In the genomic region with DNA sequence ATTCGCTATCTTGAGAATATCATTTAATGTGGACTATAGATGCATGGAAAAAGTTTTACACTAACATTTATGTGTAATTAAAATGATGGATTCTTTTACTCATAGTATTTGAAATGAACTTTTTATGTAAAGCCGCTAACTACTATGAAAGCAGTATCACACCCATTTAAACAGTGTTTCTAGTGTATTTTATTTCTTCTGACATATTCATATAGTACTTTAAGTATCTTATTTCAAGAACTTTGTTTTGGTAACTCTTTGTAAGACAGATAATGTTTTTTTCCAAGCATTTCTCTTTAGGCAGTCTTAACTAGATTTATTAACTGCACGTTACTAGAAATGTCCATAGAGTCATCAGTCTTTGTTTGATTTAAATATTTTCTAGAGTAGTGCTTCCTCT, we compare ENCODE assay signal across 37 cellular contexts.
"Had no signal": no experiment of that assay in that cellular context is flagged by ENCODE, and none has a peak within 500 bp of the region (broad histone marks: within the 10 kb centered on the region; RNA-seq: fewer than 3 reads in every experiment).

No MANE protein-coding gene starts in this region.

- H3K4me3 ChIP-seq: adrenal gland, body of pancreas, breast epithelium had no signal

- H3K27me3 Mint-ChIP-seq: activated CD4-positive, alpha-beta memory T cell treated with anti-CD3 and anti-CD28 coated beads, Interleukin-2, amount 10 ng/mL, durations not matched to agents 7 days and 5 days; activated CD4-positive, alpha-beta T cell treated with anti-CD3 and anti-CD28 coated beads for 36 hours; activated CD4-positive, alpha-beta T cell treated with anti-CD3 and anti-CD28 coated beads, Interleukin-2, amount 10 ng/mL, durations not matched to agents 7 days and 5 days had no signal

- H3K9me3 ChIP-seq: adrenal gland, body of pancreas had no signal

- H3K36me3 ChIP-seq: adrenal gland, brain microvascular endothelial cell, breast epithelium, WERI-Rb-1 had no signal

- H3K4me1 ChIP-seq: breast epithelium had no signal

- H3K4me1 Mint-ChIP-seq: activated CD4-positive, alpha-beta memory T cell treated with anti-CD3 and anti-CD28 coated beads, Interleukin-2, amount 10 ng/mL, durations not matched to agents 7 days and 5 days; activated CD4-positive, alpha-beta T cell treated with anti-CD3 and anti-CD28 coated beads, Interleukin-2, amount 10 ng/mL, durations not matched to agents 7 days and 5 days; activated T-helper 17 cell treated with anti-CD3 and anti-CD28 coated beads, Interleukin-2, amount 50 U/mL, for 72 hours; WTC11 had no signal

- DNase-seq: activated CD4-positive, alpha-beta memory T cell treated with anti-CD3 and anti-CD28 coated beads, Interleukin-2, amount 10 ng/mL, durations not matched to agents 7 days and 5 days; activated CD4-positive, alpha-beta T cell treated with anti-CD3 and anti-CD28 coated beads for 1 hour; activated CD4-positive, alpha-beta T cell treated with anti-CD3 and anti-CD28 coated beads for 36 hours; activated CD4-positive, alpha-beta T cell treated with anti-CD3 and anti-CD28 coated beads for 48 hours; activated CD4-positive, alpha-beta T cell treated with anti-CD3 and anti-CD28 coated beads, Interleukin-2, amount 10 ng/mL, durations not matched to agents 7 days and 5 days; activated CD4-positive, alpha-beta T cell treated with anti-CD3 and anti-CD28 coated beads, Interleukin-2, amount 50 U/mL, for 48 hours; activated CD4-positive, CD25-positive, alpha-beta regulatory T cell; activated CD8-positive, alpha-beta memory T cell treated with anti-CD3 and anti-CD28 coated beads for 24 hours; activated CD8-positive, alpha-beta memory T cell treated with anti-CD3 and anti-CD28 coated beads, Interleukin-2, amount 50 U/mL, for 4 hours; activated CD8-positive, alpha-beta T cell treated with anti-CD3 and anti-CD28 coated beads, Interleukin-2, amount 10 ng/mL, durations not matched to agents 7 days and 5 days; activated effector memory CD4-positive, alpha-beta T cell treated with anti-CD3 and anti-CD28 coated beads, Interleukin-2, amount 50 U/mL, for 16 hours; activated gamma-delta T cell treated with Interleukin-2 at 50 U/mL for 16 hours; activated naive CD4-positive, alpha-beta T cell; activated naive CD4-positive, alpha-beta T cell treated with anti-CD3 and anti-CD28 coated beads for 36 hours; activated naive CD4-positive, alpha-beta T cell treated with anti-CD3 and anti-CD28 coated beads, Interleukin-2, amount 50 U/mL, for 16 hours; activated naive CD8-positive, alpha-beta T cell treated with anti-CD3 and anti-CD28 coated beads for 36 hours; activated T-cell treated with anti-CD3 and anti-CD28 coated beads for 4 hours; activated T-cell treated with anti-CD3 and anti-CD28 coated beads, Interleukin-2, amount 50 U/mL, for 1 hour; activated T-cell treated with anti-CD3 and anti-CD28 coated beads, Interleukin-2, amount 50 U/mL, for 4 hours; activated T-cell treated with anti-CD3 and anti-CD28 coated beads, Interleukin-2, amount 50 U/mL, for 72 hours; adrenal gland; amniotic stem cell; aorta; body of pancreas; brain microvascular endothelial cell; central memory CD4-positive, alpha-beta T cell; T-helper 1 cell; T-helper 2 cell; T-helper 9 cell; WERI-Rb-1 had no signal

- H3K9me3 Mint-ChIP-seq: activated CD4-positive, alpha-beta memory T cell treated with anti-CD3 and anti-CD28 coated beads, Interleukin-2, amount 10 ng/mL, durations not matched to agents 7 days and 5 days; T-helper 2 cell treated with Interferon-gamma antibody and Interleukin-4, amounts not matched to agents 5 μg/mL and 100 μg/mL, for 36 hours had no signal

- H3K4me3 Mint-ChIP-seq: activated CD4-positive, alpha-beta memory T cell treated with anti-CD3 and anti-CD28 coated beads, Interleukin-2, amount 10 ng/mL, durations not matched to agents 7 days and 5 days; activated CD4-positive, alpha-beta T cell treated with anti-CD3 and anti-CD28 coated beads for 36 hours; activated CD4-positive, alpha-beta T cell treated with anti-CD3 and anti-CD28 coated beads, Interleukin-2, amount 10 ng/mL, durations not matched to agents 7 days and 5 days; activated CD8-positive, alpha-beta T cell treated with anti-CD3 and anti-CD28 coated beads, Interleukin-2, amount 10 ng/mL, durations not matched to agents 7 days and 5 days; activated naive CD4-positive, alpha-beta T cell treated with anti-CD3 and anti-CD28 coated beads for 36 hours; activated naive CD8-positive, alpha-beta T cell treated with anti-CD3 and anti-CD28 coated beads for 36 hours; activated T-cell treated with anti-CD3 and anti-CD28 coated beads, Interleukin-2, amount 50 U/mL, for 4 hours; activated T-cell treated with anti-CD3 and anti-CD28 coated beads, Interleukin-2, amount 50 U/mL, for 72 hours; activated T-helper 1 cell treated with anti-CD3 and anti-CD28 coated beads, Interleukin-12 subunit alpha, Interleukin-12 subunit beta, Interleukin-2, Interleukin-4 antibody, amounts not matched to agents 30 ng/mL and 10 ng/mL and 1 ng/mL, durations not matched to agents 14 hours and 24 hours and 36 hours; activated T-helper 17 cell treated with anti-CD3 and anti-CD28 coated beads, Interleukin-2, amount 50 U/mL, for 72 hours; T-helper 1 cell treated with Interleukin-12 subunit alpha and Interleukin-12 subunit beta and Interleukin-4 antibody, amounts not matched to agents 30 μg/mL and 1 μg/mL, for 36 hours; T-helper 2 cell treated with Interferon-gamma antibody and Interleukin-4, amounts not matched to agents 5 μg/mL and 100 μg/mL, for 36 hours; WTC11 had no signal

- H3K27ac Mint-ChIP-seq: activated CD4-positive, alpha-beta memory T cell treated with anti-CD3 and anti-CD28 coated beads, Interleukin-2, amount 10 ng/mL, durations not matched to agents 7 days and 5 days; activated CD4-positive, alpha-beta T cell treated with anti-CD3 and anti-CD28 coated beads for 36 hours; activated CD4-positive, alpha-beta T cell treated with anti-CD3 and anti-CD28 coated beads, Interleukin-2, amount 10 ng/mL, durations not matched to agents 7 days and 5 days; activated CD8-positive, alpha-beta T cell treated with anti-CD3 and anti-CD28 coated beads, Interleukin-2, amount 10 ng/mL, durations not matched to agents 7 days and 5 days; activated naive CD4-positive, alpha-beta T cell treated with anti-CD3 and anti-CD28 coated beads for 36 hours; activated naive CD4-positive, alpha-beta T cell treated with anti-CD3 and anti-CD28 coated beads, Interleukin-2, amount 50 U/mL, for 72 hours; activated naive CD8-positive, alpha-beta T cell treated with anti-CD3 and anti-CD28 coated beads for 36 hours; activated T-cell treated with anti-CD3 and anti-CD28 coated beads, Interleukin-2, amount 50 U/mL, for 72 hours; activated T-helper 1 cell treated with anti-CD3 and anti-CD28 coated beads, Interleukin-12 subunit alpha, Interleukin-12 subunit beta, Interleukin-2, Interleukin-4 antibody, amounts not matched to agents 30 ng/mL and 10 ng/mL and 1 ng/mL, durations not matched to agents 14 hours and 24 hours and 36 hours; activated T-helper 17 cell treated with anti-CD3 and anti-CD28 coated beads, Interleukin-2, amount 50 U/mL, for 72 hours; T-helper 1 cell treated with Interleukin-12 subunit alpha and Interleukin-12 subunit beta and Interleukin-4 antibody, amounts not matched to agents 30 μg/mL and 1 μg/mL, for 36 hours; T-helper 2 cell treated with Interferon-gamma antibody and Interleukin-4, amounts not matched to agents 5 μg/mL and 100 μg/mL, for 36 hours; WTC11 had no signal

- H3K27ac ChIP-seq: adrenal gland, body of pancreas, brain microvascular endothelial cell, breast epithelium, WERI-Rb-1 had no signal
